In genomic region chr2:235396071-235396846, GRCh38 we compare ENCODE assay signal across 23 cellular contexts.
A peak's percentile ranks its signal among the peaks of the same experiment; 100 is the strongest.
DNase-seq lines count a peak whose midpoint lies in the region; ATAC-seq, FAIRE-seq and TF ChIP-seq lines count a peak whose summit lies in the region.
"Had no signal": no experiment of that assay in that cellular context is flagged by ENCODE, and none has a peak within 500 bp of the region (broad histone marks: within the 10 kb centered on the region; RNA-seq: fewer than 3 reads in every experiment).

No MANE protein-coding gene starts in this region.

- TF ChIP-seq RAD21 in A549 (conservative IDR thresholded peaks at IDR 0.05 in 1 of 2, IDR thresholded peaks at IDR 0.05 in 1 of 2): no peak
- TF ChIP-seq RAD21 in K562 (CRISPR knock-in tag; conservative IDR thresholded peaks at IDR 0.05 in 1 of 2, IDR thresholded peaks at IDR 0.05 in 1 of 2): no peak

- no peak for TF ChIP-seq EP300 in A549 (IDR thresholded peaks at IDR 0.05)
- TF ChIP-seq EP300 in K562 (IDR thresholded peaks at IDR 0.05; ENCODE audit: low read length): no peak

- H3K27ac ChIP-seq in A549: peak overlapping the region in 1 of 2 experiments; percentile 58; a peak in 1 of 6 replicates
- H3K27ac ChIP-seq in K562 (ENCODE audit: extremely low read depth, low read depth, low read length): no peak overlapping the region
- no peak overlapping the region for H3K27ac ChIP-seq in CD8-positive, alpha-beta memory T cell (ENCODE audit: low read depth, low read length)
- H3K27ac ChIP-seq: BLaER1 treated with 17β-estradiol and CSF1 and Interleukin-3, amounts not matched to agents 10 nM and 100 nM had no signal

- no TSS peak for BruUV-seq in K562 (replicated peaks; lab: Mats Ljungman, UMichigan)

- no peak overlapping the region for H2AFZ ChIP-seq in K562 (ENCODE audit: low read depth, low read length)

- H3K36me3 Mint-ChIP-seq in CD8-positive, alpha-beta memory T cell: peaks cover 0 to 5% (median 2%) of the 10 kb centered on the region in 3 donors
- H3K36me3 Mint-ChIP-seq: CD14-positive monocyte had no signal

- H3K4me2 ChIP-seq in A549: no peak overlapping the region
- no peak overlapping the region for H3K4me2 ChIP-seq in K562 (ENCODE audit: insufficient read depth, low read length)
- H3K4me2 ChIP-seq: BLaER1 treated with 17β-estradiol and CSF1 and Interleukin-3, amounts not matched to agents 10 nM and 100 nM had no signal

- no peaks in the 10 kb centered on the region for H4K20me1 ChIP-seq in K562 (replicated peaks; ENCODE audit: control insufficient read depth, insufficient read depth, low read length)

- H3K9me3 ChIP-seq in A549: peaks cover 6% of the 10 kb centered on the region; the same call in 1 of the 3 replicates
- no peaks in the 10 kb centered on the region for H3K9me3 ChIP-seq in K562 (replicated peaks; ENCODE audit: control insufficient read depth, insufficient read depth, low read depth, low read length)
- no peaks in the 10 kb centered on the region for H3K9me3 ChIP-seq in CD8-positive, alpha-beta memory T cell (ENCODE audit: low read length)
- H3K9me3 ChIP-seq: BE2C, HAP-1 had no signal

- WGBS in A549 (ENCODE audit: missing lambda C conversion rate): 82% methylated on average over 8 of the region's 8 CpGs
- WGBS in K562 (ENCODE audit: insufficient coverage, low coverage, missing lambda C conversion rate): 4% methylated on average over 6 of the region's 8 CpGs

- H3K4me1 Mint-ChIP-seq in CD8-positive, alpha-beta memory T cell: no peaks in the 10 kb centered on the region
- H3K4me1 Mint-ChIP-seq: CD14-positive monocyte had no signal

- no peak for DNase-seq in A549 (ENCODE audit: low read depth in 1 of 2, low spot score in 1 of 2)
- DNase-seq in Daoy (ENCODE audit: low read depth): peak; percentile 19
- peak in 1 of 4 experiments; percentile 11 for DNase-seq in K562 (ENCODE audit: extremely low read depth in 1 of 4, low spot score in 3 of 4)
- no peak for DNase-seq in SIG-M5 treated with dmso at 0.1 percent for 504 hours (lab: John Stamatoyannopoulos, UW; ENCODE audit: unreplicated experiment)
- DNase-seq in CD8-positive, alpha-beta memory T cell: no peak
- no peak for DNase-seq in stimulated activated CD4-positive, alpha-beta T cell treated with anti-CD3 and anti-CD28 coated beads, Interleukin-4, amount 100 ng/mL, for 4 hours
- DNase-seq: ACHN; AML-193; BE2C; CD4-positive, alpha-beta T cell; COR-L47; DMS153; DND-41; EL; GDM1; GOT3 had no signal

- intact Hi-C loops in K562 (cut with micrococcal nuclease): no loop called here

- CTCF ChIA-PET in A549 (lab: Yijun Ruan, JAX): interaction anchor here (1.9 kb wide), 1 partner anchor 260 kb away, joined by 6 read pairs; no protein-coding TSS in a partner anchor
- CTCF ChIA-PET in K562 (lab: Yijun Ruan, JAX; ENCODE audit: low intra/inter-chr PET ratio): no interaction called here
- CTCF ChIA-PET in CD8-positive, alpha-beta memory T cell (lab: Charles Lee): no interaction called here

- POLR2A ChIA-PET in A549 (lab: Yijun Ruan, JAX): no interaction called here
- POLR2A ChIA-PET in K562 (lab: Yijun Ruan, JAX): no interaction called here
- POLR2A ChIA-PET in CD8-positive, alpha-beta memory T cell (lab: Charles Lee): no interaction called here

- peaks cover 11 to 29% of the 10 kb centered on the region in 2 donors for H3K27me3 Mint-ChIP-seq in CD8-positive, alpha-beta memory T cell

- no peaks in the 10 kb centered on the region for H3K9me1 ChIP-seq in K562 (ENCODE audit: control insufficient read depth, insufficient read depth, low read length)

- H3K36me3 ChIP-seq in K562 (ENCODE audit: control insufficient read depth, insufficient read depth, low read length): no peaks in the 10 kb centered on the region
- no peaks in the 10 kb centered on the region for H3K36me3 ChIP-seq in CD8-positive, alpha-beta memory T cell (ENCODE audit: insufficient read depth, low read length)
- H3K36me3 ChIP-seq: BE2C; BLaER1 treated with 17β-estradiol and CSF1 and Interleukin-3, amounts not matched to agents 10 nM and 100 nM; HAP-1 had no signal

- in situ Hi-C loops in K562 (cut with MboI): no loop called here

- H3K4me1 ChIP-seq in A549: peaks cover 16% of the 10 kb centered on the region
- no peaks in the 10 kb centered on the region; a peak in 2 of 5 replicates for H3K4me1 ChIP-seq in K562 (replicated peaks in 1 of 2; ENCODE audit: control insufficient read depth in 2 of 2, insufficient read depth in 2 of 2, low read length in 2 of 2)
- H3K4me1 ChIP-seq in CD8-positive, alpha-beta memory T cell (ENCODE audit: insufficient read depth, low read length): no peaks in the 10 kb centered on the region
- H3K4me1 ChIP-seq: BE2C, HAP-1 had no signal

- no peak for TF ChIP-seq POLR2A in A549 (IDR thresholded peaks at IDR 0.05; ENCODE audit: low read length)
- no peak for TF ChIP-seq POLR2A in K562 (conservative IDR thresholded peaks at IDR 0.05)

- peaks cover 9 to 19% of the 10 kb centered on the region in 2 experiments for H3K27me3 ChIP-seq in K562 (ENCODE audit: control insufficient read depth in 2 of 2, insufficient read depth in 2 of 2, low read length in 2 of 2)
- no peaks in the 10 kb centered on the region for H3K27me3 ChIP-seq in CD8-positive, alpha-beta memory T cell (ENCODE audit: insufficient read depth, low read length, poor library complexity, severe bottlenecking)
- H3K27me3 ChIP-seq: BE2C had no signal

- no peaks in the 10 kb centered on the region for H3K79me2 ChIP-seq in K562 (ENCODE audit: control insufficient read depth, insufficient read depth, low read length)

- peaks cover 0 to 11% (median 0%) of the 10 kb centered on the region in 5 donors for H3K9me3 Mint-ChIP-seq in CD8-positive, alpha-beta memory T cell
- H3K9me3 Mint-ChIP-seq: CD4-positive, alpha-beta T cell had no signal

- H3K4me3 Mint-ChIP-seq in CD8-positive, alpha-beta memory T cell: no peak overlapping the region
- H3K4me3 Mint-ChIP-seq: CD14-positive monocyte; CD4-positive, alpha-beta T cell had no signal

- H3K9ac ChIP-seq in K562 (ENCODE audit: insufficient read depth in 1 of 2, low read depth in 2 of 2, low read length in 2 of 2): no peak overlapping the region
- H3K9ac ChIP-seq: BLaER1 treated with 17β-estradiol and CSF1 and Interleukin-3, amounts not matched to agents 10 nM and 100 nM had no signal

- FAIRE-seq in A549 (lab: Jason Lieb, UNC) (no peak), K562 (lab: Jason Lieb, UNC) (no peak)
- FAIRE-seq: A204.1, GM12878, GM19239, H54 had no signal

- no peak overlapping the region for H3K27ac Mint-ChIP-seq in CD8-positive, alpha-beta memory T cell
- H3K27ac Mint-ChIP-seq: CD14-positive monocyte; CD4-positive, alpha-beta T cell had no signal

- no peak overlapping the region for H3K4me3 ChIP-seq in A549
- no peak overlapping the region for H3K4me3 ChIP-seq in K562
- H3K4me3 ChIP-seq in CD8-positive, alpha-beta memory T cell (ENCODE audit: low read length): no peak overlapping the region
- H3K4me3 ChIP-seq: BLaER1 treated with 17β-estradiol and CSF1 and Interleukin-3, amounts not matched to agents 10 nM and 100 nM; GM12878; HAP-1 had no signal

- ATAC-seq in A549 (no peak), K562 (no peak)
- ATAC-seq: GM12878 had no signal

- TF ChIP-seq CTCF in A549 (IDR thresholded peaks at IDR 0.05) (no peak), K562 (IDR thresholded peaks at IDR 0.05 in 2 of 3, conservative IDR thresholded peaks at IDR 0.05 in 1 of 3; ENCODE audit: insufficient read depth in 2 of 3, low read depth in 1 of 3, low read length in 3 of 3) (no peak)

TF ChIP-seq in A549, 52 proteins besides CTCF, POLR2A, EP300 and RAD21:
- no peak for TF ChIP-seq FOSL2 (IDR thresholded peaks at IDR 0.05)
- TF ChIP-seq FOSL2 (CRISPR knock-in tag; IDR thresholded peaks at IDR 0.05): peak; percentile 15; the same call in 1 of the 2 replicates
- TF ChIP-seq FOSB (CRISPR knock-in tag; IDR thresholded peaks at IDR 0.05): no peak
- no peak for TF ChIP-seq KDM1A (IDR thresholded peaks at IDR 0.05; ENCODE audit: low read depth)

TF ChIP-seq in K562, 482 proteins besides CTCF, POLR2A, EP300 and RAD21 (continues in another document):
- no peak for TF ChIP-seq RBM14 (IDR thresholded peaks at IDR 0.05; ENCODE audit: borderline replicate concordance, insufficient read depth, low read depth, low read length)
- peak; percentile 58 for TF ChIP-seq DPF2 (IDR thresholded peaks at IDR 0.05)
- TF ChIP-seq SIN3A (IDR thresholded peaks at IDR 0.05; ENCODE audit: borderline replicate concordance in 2 of 2, control insufficient read depth in 1 of 2, low read depth in 2 of 2, low read length in 2 of 2): no peak
- no peak for TF ChIP-seq SLC30A9 (CRISPR knock-in tag; IDR thresholded peaks at IDR 0.05)
- no peak for TF ChIP-seq ZFP91 (CRISPR knock-in tag; IDR thresholded peaks at IDR 0.05)
- TF ChIP-seq JUND (IDR thresholded peaks at IDR 0.05; ENCODE audit: borderline replicate concordance, low read depth, low read length): peak; percentile 63; the same call in 1 of the 2 replicates
- 0 out of 3 replicates have a peak, but pooled peaks have one; percentile 23 for TF ChIP-seq JUND (tag; IDR thresholded peaks at IDR 0.05; ENCODE audit: borderline replicate concordance, low read depth, low read length)
- TF ChIP-seq ZC3H4 (CRISPR knock-in tag; IDR thresholded peaks at IDR 0.05; ENCODE audit: borderline replicate concordance): no peak
- TF ChIP-seq ADNP (tag; IDR thresholded peaks at IDR 0.05): peak; percentile 35; the same call in 1 of the 2 replicates
- TF ChIP-seq ZNF280A (IDR thresholded peaks at IDR 0.05; ENCODE audit: low read depth, partially characterized antibody): no peak
